ENCODE assay signal across 20 cellular contexts in genomic region chr11:11171285-11171684, GRCh38.
DNase-seq lines count a peak whose midpoint lies in the region; ATAC-seq, FAIRE-seq and TF ChIP-seq lines count a peak whose summit lies in the region.
"Had no signal": no experiment of that assay in that cellular context is flagged by ENCODE, and none has a peak within 500 bp of the region (broad histone marks: within the 10 kb centered on the region; RNA-seq: fewer than 3 reads in every experiment).

No MANE protein-coding gene starts in this region.

- peak in 1 of 12 donors; percentile 14 for TF ChIP-seq CTCF in heart left ventricle (IDR thresholded peaks at IDR 0.05)
- TF ChIP-seq CTCF in gastrocnemius medialis (IDR thresholded peaks at IDR 0.05 in 4 of 5, conservative IDR thresholded peaks at IDR 0.05 in 1 of 5): peak in 2 of 5 experiments; percentile 27 to 36

- 30 to 58% (median 52%) methylated on average over 3 of the region's 3 CpGs for WGBS in heart left ventricle, 4 donors

- H3K36me3 Mint-ChIP-seq in T-helper 17 cell (ENCODE audit: low read depth): no peaks in the 10 kb centered on the region
- H3K36me3 Mint-ChIP-seq: activated naive CD4-positive, alpha-beta T cell treated with anti-CD3 and anti-CD28 coated beads, Interleukin-2, amount 10 ng/mL, durations not matched to agents 7 days and 5 days had no signal

- no peak for TF ChIP-seq POLR2A in heart left ventricle (IDR thresholded peaks at IDR 0.05)
- TF ChIP-seq POLR2A in gastrocnemius medialis (IDR thresholded peaks at IDR 0.05): no peak
- TF ChIP-seq POLR2A in GM12891 (IDR thresholded peaks at IDR 0.05; ENCODE audit: low read depth, low read length): no peak

- DNase-seq in EH (ENCODE audit: low read depth): peak; percentile 94
- DNase-seq in T-helper 17 cell: no peak
- no peak for DNase-seq in heart left ventricle
- peak; percentile 49 to 65 for DNase-seq in gastrocnemius medialis
- DNase-seq in GM12891 (ENCODE audit: insufficient read length, low spot score): no peak
- DNase-seq in NCI-H1417 (lab: John Stamatoyannopoulos, UW): no peak
- DNase-seq in NAMALWA (ENCODE audit: low spot score): no peak
- DNase-seq: activated CD8-positive, alpha-beta memory T cell treated with anti-CD3 and anti-CD28 coated beads, Interleukin-2, amount 50 U/mL, for 4 hours; AML-193; Calu3; caudate nucleus; endodermal cell; NCI-H146; NCI-H226; spleen had no signal

- H3K9me3 ChIP-seq in T-helper 17 cell (ENCODE audit: control insufficient read depth, low read length, poor library complexity, severe bottlenecking) (no peaks in the 10 kb centered on the region), heart left ventricle (no peaks in the 10 kb centered on the region), gastrocnemius medialis (no peaks in the 10 kb centered on the region)
- H3K9me3 ChIP-seq: spleen had no signal

- peaks cover 9% of the 10 kb centered on the region for H3K27me3 Mint-ChIP-seq in T-helper 17 cell
- H3K27me3 Mint-ChIP-seq: stimulated activated naive CD8-positive, alpha-beta T cell treated with anti-CD3 and anti-CD28 coated beads, Interleukin-15, amount 100 ng/mL, for 72 hours had no signal

- in situ Hi-C loops in gastrocnemius medialis (cut with MboI; ENCODE audit: low sequenced_read_pairs in 4 of 4): no loop called here

- H3K27ac ChIP-seq in heart left ventricle: peak overlapping the region in 4 of 12 donors; percentile 34 to 80 (median 43)
- H3K27ac ChIP-seq in gastrocnemius medialis: peak overlapping the region; percentile 56 to 80 (median 74)
- H3K27ac ChIP-seq: HL-60, spleen had no signal

- peaks cover 14% of the 10 kb centered on the region for H3K4me1 Mint-ChIP-seq in T-helper 17 cell
- H3K4me1 Mint-ChIP-seq: endodermal cell had no signal

- intact Hi-C loops in heart left ventricle (cut with DNase I) (no loop called here), gastrocnemius medialis (cut with DNase I; ENCODE audit: low total_unique reads) (loop anchor here (2.0 kb wide), 1 partner anchor 96 kb away; no protein-coding TSS in a partner anchor)

- no peaks in the 10 kb centered on the region for H3K36me3 ChIP-seq in heart left ventricle
- H3K36me3 ChIP-seq in gastrocnemius medialis: no peaks in the 10 kb centered on the region
- H3K36me3 ChIP-seq: spleen had no signal

- ATAC-seq in T-helper 17 cell (no peak), heart left ventricle (peak; percentile 83 to 89 (median 88)), gastrocnemius medialis (peak; percentile 92 to 98), HG03342 (IDR thresholded peaks at IDR 0.05; ENCODE audit: unreplicated experiment) (no peak)

- peak overlapping the region; percentile 87 for H3K27ac Mint-ChIP-seq in T-helper 17 cell
- H3K27ac Mint-ChIP-seq: activated naive CD4-positive, alpha-beta T cell treated with anti-CD3 and anti-CD28 coated beads, Interleukin-2, amount 10 ng/mL, durations not matched to agents 7 days and 5 days; endodermal cell had no signal

- no peak overlapping the region for H3K4me3 Mint-ChIP-seq in T-helper 17 cell
- H3K4me3 Mint-ChIP-seq: activated naive CD4-positive, alpha-beta T cell treated with anti-CD3 and anti-CD28 coated beads, Interleukin-2, amount 10 ng/mL, durations not matched to agents 7 days and 5 days; endodermal cell; stimulated activated naive CD8-positive, alpha-beta T cell treated with anti-CD3 and anti-CD28 coated beads, Interleukin-15, amount 100 ng/mL, for 72 hours had no signal

- no peak overlapping the region for H3K4me3 ChIP-seq in heart left ventricle
- no peak overlapping the region for H3K4me3 ChIP-seq in gastrocnemius medialis
- H3K4me3 ChIP-seq: spleen had no signal

- H3K27me3 ChIP-seq in heart left ventricle (no peaks in the 10 kb centered on the region), gastrocnemius medialis (no peaks in the 10 kb centered on the region)
- H3K27me3 ChIP-seq: spleen had no signal

- FAIRE-seq in GM12891 (lab: Jason Lieb, UNC): no peak
- FAIRE-seq: frontal cortex had no signal

- H3K4me1 ChIP-seq in heart left ventricle (peaks cover 0 to 16% (median 10%) of the 10 kb centered on the region in 12 donors), gastrocnemius medialis (peaks cover 16 to 32% of the 10 kb centered on the region in 2 donors)

TF ChIP-seq in GM12891, 5 proteins besides CTCF, POLR2A, EP300 and RAD21:
- TF ChIP-seq POLR2AphosphoS5 (IDR thresholded peaks at IDR 0.05; ENCODE audit: low read depth, low read length): no peak
- TF ChIP-seq SPI1 (IDR thresholded peaks at IDR 0.05; ENCODE audit: low read depth, low read length): no peak
- no peak for TF ChIP-seq TAF1 (IDR thresholded peaks at IDR 0.05; ENCODE audit: low read depth, low read length)
- TF ChIP-seq PAX5 (IDR thresholded peaks at IDR 0.05; ENCODE audit: insufficient read depth, low read length, severe bottlenecking): no peak
- TF ChIP-seq POU2F2 (IDR thresholded peaks at IDR 0.05; ENCODE audit: low read depth, low read length): no peak

Comparison
In these comparisons a context has a peak if more than half of its experiments do, and no peak if none do; other contexts are left out.
1. DNase-seq: peak in EH (single experiment) and gastrocnemius medialis (2 of 2); none in T-helper 17 cell (0 of 3), heart left ventricle (0 of 5), GM12891 (single experiment), NCI-H1417 (0 of 3) and NAMALWA (single experiment).
2. ATAC-seq: peak in heart left ventricle (4 of 4) and gastrocnemius medialis (2 of 2); none in T-helper 17 cell (single experiment) and HG03342 (single experiment).